In genomic region chr1:242088875-242089274, GRCh38 we compare ENCODE assay signal across 9 cellular contexts.
"Had no signal": no experiment of that assay in that cellular context is flagged by ENCODE, and none has a peak within 500 bp of the region (broad histone marks: within the 10 kb centered on the region; RNA-seq: fewer than 3 reads in every experiment).

No MANE protein-coding gene starts in this region.

- FAIRE-seq: H1, H54, HTR-8/SVneo had no signal

- H3K4me3 ChIP-seq: GM23338 had no signal

- H3K27ac Mint-ChIP-seq: GM23338 had no signal

- H3K9me3 Mint-ChIP-seq: GM23338, H9 had no signal

- H3K4me2 ChIP-seq: GM23338, KMS-11 had no signal

- ATAC-seq: GM23338 had no signal

- H2AFZ ChIP-seq: GM23338 had no signal

- H3K9ac ChIP-seq: KMS-11 had no signal

- DNase-seq: H9, HCEC 1CT, Karpas-422, KBM-7 had no signal

- H3K4me3 Mint-ChIP-seq: GM23338, H9 had no signal

- H3K27ac ChIP-seq: KMS-11 had no signal
